Comparison of ENCODE assay signal across 8 cellular contexts in genomic region chr5:157328277-157328912, GRCh38.
DNase-seq lines count a peak whose midpoint lies in the region; ATAC-seq, FAIRE-seq and TF ChIP-seq lines count a peak whose summit lies in the region.

No MANE protein-coding gene starts in this region.

- DNase-seq in DND-41 (peak; percentile 68), HTR-8/SVneo (ENCODE audit: insufficient read length, low spot score) (peak; percentile 88), fibroblast of pulmonary artery (ENCODE audit: low read depth) (peak; percentile 90), neural progenitor cell (ENCODE audit: low spot score) (peak; percentile 84), tibial nerve (ENCODE audit: low spot score in 2 of 2) (peak in 1 of 2 donors; percentile 51)
- peak; percentile 59 to 66 for DNase-seq in activated T-cell treated with anti-CD3 and anti-CD28 coated beads, Interleukin-2, amount 50 U/mL, for 72 hours

- 21 to 22% methylated on average over 12 of the region's 12 CpGs for whole genome bisulfite sequencing in tibial nerve, 2 donors

- FAIRE-seq in HTR-8/SVneo (lab: Jason Lieb, UNC): peak; percentile 68

- ATAC-seq in DND-41 (ENCODE audit: insufficient read depth, low read depth) (peak; percentile 99), GM21447 (IDR thresholded peaks at IDR 0.05; ENCODE audit: unreplicated experiment) (peak; percentile 97)
- ATAC-seq in activated T-cell treated with anti-CD3 and anti-CD28 coated beads, Interleukin-2, amount 50 U/mL, for 72 hours (replicated peaks in 1 of 2): peak; percentile 88 to 92

- H3K36me3 ChIP-seq in DND-41 (ENCODE audit: insufficient read depth, low read length) (peaks cover 94% of the 10 kb centered on the region), OCI-LY3 (replicated peaks; ENCODE audit: low read depth, low read length) (peaks cover 26% of the 10 kb centered on the region), neural progenitor cell (no peaks in the 10 kb centered on the region), tibial nerve (peaks cover 0 to 56% (median 15%) of the 10 kb centered on the region in 3 donors)

- H4K20me1 ChIP-seq in DND-41 (ENCODE audit: insufficient read depth, low read length): peaks cover 4% of the 10 kb centered on the region; the same call in 1 of the 2 replicates
- no peaks in the 10 kb centered on the region for H4K20me1 ChIP-seq in OCI-LY3 (ENCODE audit: insufficient read depth, low read length)
- no peaks in the 10 kb centered on the region for H4K20me1 ChIP-seq in neural progenitor cell (ENCODE audit: low read depth)

- peaks cover 22 to 60% of the 10 kb centered on the region in 2 donors for H3K36me3 Mint-ChIP-seq in activated T-cell treated with anti-CD3 and anti-CD28 coated beads, Interleukin-2, amount 50 U/mL, for 72 hours (ENCODE audit: insufficient read depth in 2 of 2)
- peaks cover 20% of the 10 kb centered on the region for H3K36me3 Mint-ChIP-seq in neural progenitor cell

- no peak overlapping the region for H3K4me2 ChIP-seq in DND-41 (ENCODE audit: insufficient read depth, low read length)
- peak overlapping the region; percentile 44; the same call in 1 of the 2 replicates for H3K4me2 ChIP-seq in OCI-LY3 (ENCODE audit: low read length)
- peak overlapping the region; percentile 28 for H3K4me2 ChIP-seq in neural progenitor cell

- peaks cover 51% of the 10 kb centered on the region for H3K4me1 Mint-ChIP-seq in activated T-cell treated with anti-CD3 and anti-CD28 coated beads, Interleukin-2, amount 50 U/mL, for 72 hours (ENCODE audit: low read depth)
- peaks cover 16% of the 10 kb centered on the region for H3K4me1 Mint-ChIP-seq in neural progenitor cell

- H3K27me3 ChIP-seq in DND-41 (ENCODE audit: insufficient read depth, low read length, poor library complexity): no peaks in the 10 kb centered on the region
- no peaks in the 10 kb centered on the region for H3K27me3 ChIP-seq in OCI-LY3 (ENCODE audit: low read depth, low read length)
- no peaks in the 10 kb centered on the region for H3K27me3 ChIP-seq in neural progenitor cell
- H3K27me3 ChIP-seq in tibial nerve: no peaks in the 10 kb centered on the region

- H3K79me2 ChIP-seq in DND-41 (ENCODE audit: insufficient read depth, low read length): no peaks in the 10 kb centered on the region
- H3K79me2 ChIP-seq in OCI-LY3 (ENCODE audit: low read length): no peaks in the 10 kb centered on the region
- H3K79me2 ChIP-seq in neural progenitor cell (ENCODE audit: low read depth): no peaks in the 10 kb centered on the region

- no peaks in the 10 kb centered on the region for H3K27me3 Mint-ChIP-seq in activated T-cell treated with anti-CD3 and anti-CD28 coated beads, Interleukin-2, amount 50 U/mL, for 72 hours (ENCODE audit: low read depth)
- peaks cover 2% of the 10 kb centered on the region for H3K27me3 Mint-ChIP-seq in neural progenitor cell (ENCODE audit: insufficient read depth, low read depth)

- H2AFZ ChIP-seq in DND-41 (ENCODE audit: low read depth, low read length) (no peak overlapping the region), OCI-LY3 (ENCODE audit: low read depth, low read length) (no peak overlapping the region), neural progenitor cell (replicated peaks) (no peak overlapping the region)

- peak overlapping the region; percentile 66 for H3K27ac Mint-ChIP-seq in activated T-cell treated with anti-CD3 and anti-CD28 coated beads, Interleukin-2, amount 50 U/mL, for 72 hours
- no peak overlapping the region for H3K27ac Mint-ChIP-seq in neural progenitor cell

- no peaks in the 10 kb centered on the region for H3K9me3 Mint-ChIP-seq in activated T-cell treated with anti-CD3 and anti-CD28 coated beads, Interleukin-2, amount 50 U/mL, for 72 hours
- no peaks in the 10 kb centered on the region for H3K9me3 Mint-ChIP-seq in neural progenitor cell

- H3K9me3 ChIP-seq in DND-41 (ENCODE audit: insufficient read depth, low read length, severe bottlenecking): no peaks in the 10 kb centered on the region
- no peaks in the 10 kb centered on the region for H3K9me3 ChIP-seq in OCI-LY3 (ENCODE audit: insufficient read depth, low read length)
- no peaks in the 10 kb centered on the region for H3K9me3 ChIP-seq in neural progenitor cell (ENCODE audit: low read depth)
- no peaks in the 10 kb centered on the region for H3K9me3 ChIP-seq in tibial nerve

- TF ChIP-seq CTCF in DND-41 (IDR thresholded peaks at IDR 0.05; ENCODE audit: borderline replicate concordance, extremely low read depth, low read length, poor library complexity, severe bottlenecking) (peak; percentile 89), OCI-LY3 (IDR thresholded peaks at IDR 0.05; ENCODE audit: low read depth, low read length) (peak; percentile 74), fibroblast of pulmonary artery (IDR thresholded peaks at IDR 0.05; ENCODE audit: low read length, missing control alignments) (peak; percentile 97), neural progenitor cell (IDR thresholded peaks at IDR 0.05) (peak; percentile 88), tibial nerve (IDR thresholded peaks at IDR 0.05) (peak; percentile 83 to 94 (median 88))

- TF ChIP-seq POLR2A in tibial nerve (IDR thresholded peaks at IDR 0.05): no peak

- H3K4me1 ChIP-seq in DND-41 (ENCODE audit: insufficient read depth, low read length) (no peaks in the 10 kb centered on the region), OCI-LY3 (ENCODE audit: low read length) (no peaks in the 10 kb centered on the region), neural progenitor cell (no peaks in the 10 kb centered on the region), tibial nerve (peaks cover 0 to 11% (median 0%) of the 10 kb centered on the region in 4 donors)

- H3K9ac ChIP-seq in DND-41 (ENCODE audit: low read depth, low read length) (no peak overlapping the region), OCI-LY3 (ENCODE audit: low read length) (no peak overlapping the region), neural progenitor cell (no peak overlapping the region)

- TF ChIP-seq EP300 in tibial nerve (IDR thresholded peaks at IDR 0.05): peak in 1 of 2 donors; percentile 28

- peaks cover 6% of the 10 kb centered on the region for H3F3A ChIP-seq in neural progenitor cell (ENCODE audit: low read depth)

- H3K4me3 Mint-ChIP-seq in activated T-cell treated with anti-CD3 and anti-CD28 coated beads, Interleukin-2, amount 50 U/mL, for 72 hours: peak overlapping the region; percentile 5 to 30
- peak overlapping the region; percentile 28 for H3K4me3 Mint-ChIP-seq in neural progenitor cell

- H3K4me3 ChIP-seq in DND-41 (ENCODE audit: low read depth in 1 of 2, low read length in 2 of 2) (no peak overlapping the region), OCI-LY3 (ENCODE audit: low read length) (no peak overlapping the region), fibroblast of pulmonary artery (replicated peaks; ENCODE audit: low read depth, low read length) (peak overlapping the region; percentile 42), neural progenitor cell (no peak overlapping the region), tibial nerve (peak overlapping the region in 1 of 4 donors; percentile 26)

- peak overlapping the region; percentile 6 for H3K27ac ChIP-seq in DND-41 (ENCODE audit: low read length)
- H3K27ac ChIP-seq in OCI-LY3 (ENCODE audit: low read length): no peak overlapping the region
- H3K27ac ChIP-seq in neural progenitor cell: no peak overlapping the region
- H3K27ac ChIP-seq in tibial nerve: peak overlapping the region in 1 of 4 donors; percentile 28
